ENCODE assay signal across 27 cellular contexts in genomic region chr4:123941306-123941705, GRCh38.
DNase-seq lines count a peak whose midpoint lies in the region; ATAC-seq and TF ChIP-seq lines count a peak whose summit lies in the region.
"Had no signal": no experiment of that assay in that cellular context is flagged by ENCODE, and none has a peak within 500 bp of the region (broad histone marks: within the 10 kb centered on the region; RNA-seq: fewer than 3 reads in every experiment).

No MANE protein-coding gene starts in this region.

- H4K20me1 ChIP-seq in SK-N-SH (ENCODE audit: insufficient read depth): no peaks in the 10 kb centered on the region

- H2AFZ ChIP-seq in SK-N-SH (ENCODE audit: low read depth): peak overlapping the region; percentile 7; the same call in 1 of the 2 replicates

- no peak overlapping the region for H3K4me2 ChIP-seq in SK-N-SH
- peak overlapping the region; percentile 22 for H3K4me2 ChIP-seq in skeletal muscle satellite cell (ENCODE audit: low read length)

- H3K27ac ChIP-seq in SK-N-SH (ENCODE audit: low read depth in 2 of 2, low read length in 1 of 2): no peak overlapping the region
- H3K27ac ChIP-seq in brain microvascular endothelial cell: peak overlapping the region; percentile 17
- H3K27ac ChIP-seq: 22Rv1, spleen, suprapubic skin had no signal

- H3K36me3 ChIP-seq in SK-N-SH (replicated peaks in 1 of 2; ENCODE audit: control insufficient read depth in 1 of 2, insufficient read depth in 2 of 2, low read length in 1 of 2): no peaks in the 10 kb centered on the region
- no peaks in the 10 kb centered on the region for H3K36me3 ChIP-seq in brain microvascular endothelial cell (replicated peaks)
- no peaks in the 10 kb centered on the region for H3K36me3 ChIP-seq in skeletal muscle satellite cell (ENCODE audit: insufficient read depth, low read length)
- H3K36me3 ChIP-seq: spleen, suprapubic skin had no signal

- CTCF ChIA-PET in SK-N-SH (lab: Yijun Ruan, JAX): interaction anchor here (0.6 kb wide), 1 partner anchor 1886 kb away, joined by 3 read pairs; no protein-coding TSS in a partner anchor

- H3K9me2 ChIP-seq in SK-N-SH: peaks cover 4% of the 10 kb centered on the region; the same call in 1 of the 2 replicates

- no peaks in the 10 kb centered on the region for H3K27me3 ChIP-seq in SK-N-SH (ENCODE audit: insufficient read depth)
- H3K27me3 ChIP-seq in brain microvascular endothelial cell (replicated peaks): no peaks in the 10 kb centered on the region
- H3K27me3 ChIP-seq in skeletal muscle satellite cell (ENCODE audit: control insufficient read depth, insufficient read depth, low read length): no peaks in the 10 kb centered on the region
- H3K27me3 ChIP-seq: spleen, suprapubic skin had no signal

- H3K4me3 ChIP-seq in SK-N-SH (ENCODE audit: low read depth in 2 of 2, low read length in 1 of 2) (no peak overlapping the region), brain microvascular endothelial cell (ENCODE audit: low read depth, low read length) (no peak overlapping the region), foreskin fibroblast (ENCODE audit: low read depth in 1 of 2, low read length in 2 of 2) (no peak overlapping the region), skeletal muscle satellite cell (ENCODE audit: low read length) (no peak overlapping the region)
- H3K4me3 ChIP-seq: spleen, suprapubic skin had no signal

- in situ Hi-C loops in brain microvascular endothelial cell (cut with HindIII; ENCODE audit: low pct_ligation_motif_present, low sequenced_read_pairs): no loop called here

- H3K9me3 ChIP-seq in SK-N-SH: no peaks in the 10 kb centered on the region
- no peaks in the 10 kb centered on the region for H3K9me3 ChIP-seq in skeletal muscle satellite cell (replicated peaks; ENCODE audit: low read length)
- H3K9me3 ChIP-seq: spleen, suprapubic skin had no signal

- H3K79me2 ChIP-seq in SK-N-SH (ENCODE audit: insufficient read depth): no peaks in the 10 kb centered on the region

- H3K4me1 ChIP-seq in SK-N-SH (ENCODE audit: control insufficient read depth in 1 of 2, insufficient read depth in 2 of 2, low read depth in 1 of 2, low read length in 1 of 2): peaks cover 6 to 11% of the 10 kb centered on the region in 2 experiments; a peak in 3 of 4 replicates
- H3K4me1 ChIP-seq in skeletal muscle satellite cell (ENCODE audit: control insufficient read depth, insufficient read depth, low read length): peaks cover 17% of the 10 kb centered on the region

- H3K9ac ChIP-seq in SK-N-SH: no peak overlapping the region
- H3K9ac ChIP-seq in skeletal muscle satellite cell (ENCODE audit: low read depth, low read length): peak overlapping the region; percentile 18

- TF ChIP-seq CTCF in SK-N-SH (IDR thresholded peaks at IDR 0.05) (no peak), brain microvascular endothelial cell (IDR thresholded peaks at IDR 0.05; ENCODE audit: low read depth, low read length, missing control alignments) (no peak), foreskin fibroblast (IDR thresholded peaks at IDR 0.05; ENCODE audit: low read depth, low read length) (no peak)

- DNase-seq in SK-N-SH (no peak), brain microvascular endothelial cell (peak; percentile 11), foreskin fibroblast (peak; percentile 61 to 73), NCI-H2171 (lab: John Stamatoyannopoulos, UW) (no peak)
- DNase-seq: activated CD4-positive, alpha-beta T cell treated with anti-CD3 and anti-CD28 coated beads, Interleukin-2, amount 50 U/mL, for 1 hour; activated naive CD4-positive, alpha-beta T cell treated with anti-CD3 and anti-CD28 coated beads, Interleukin-2, amount 50 U/mL, for 16 hours; anterior cingulate cortex; CD8-positive, alpha-beta memory T cell; DMS153; effector memory CD4-positive, alpha-beta T cell; GDM1; glutamatergic neuron; NCI-H1105; NCI-H2029; NCI-H345; NCI-H774; nucleus accumbens; RPMI8226; spleen; stimulated activated CD4-positive, alpha-beta T cell treated with anti-CD3 and anti-CD28 coated beads, Interleukin-4, amount 100 ng/mL, for 1 hour; T-helper 17 cell had no signal

- no peak for ATAC-seq in SK-N-SH treated with all-trans-retinoic acid at 6 μM for 48 hours
- ATAC-seq in GM21717 (IDR thresholded peaks at IDR 0.05; ENCODE audit: unreplicated experiment): no peak
- ATAC-seq in HG02642 (IDR thresholded peaks at IDR 0.05; ENCODE audit: poor library complexity, unreplicated experiment): no peak
- ATAC-seq: T-helper 17 cell had no signal

- no peak for TF ChIP-seq EP300 in SK-N-SH (IDR thresholded peaks at IDR 0.05; ENCODE audit: borderline replicate concordance in 1 of 2, low read depth in 1 of 2, low read length in 1 of 2)

- WGBS in SK-N-SH (ENCODE audit: low lambda C conversion rate): 57% methylated on average over 1 of the region's 1 CpG

- POLR2A ChIA-PET in SK-N-SH (lab: Yijun Ruan, JAX): no interaction called here

- no peak for TF ChIP-seq RAD21 in SK-N-SH (IDR thresholded peaks at IDR 0.05; ENCODE audit: low read length)

- peaks cover 7% of the 10 kb centered on the region for H3F3A ChIP-seq in SK-N-SH (replicated peaks; ENCODE audit: insufficient read depth)

TF ChIP-seq in SK-N-SH, 30 proteins besides CTCF, POLR2A, EP300 and RAD21:
- no peak for TF ChIP-seq ELF1 (IDR thresholded peaks at IDR 0.05)
- TF ChIP-seq TAF1 (IDR thresholded peaks at IDR 0.05; ENCODE audit: borderline replicate concordance, low read depth, low read length): no peak
- no peak for TF ChIP-seq MEF2A (IDR thresholded peaks at IDR 0.05; ENCODE audit: borderline replicate concordance, low read depth)
- TF ChIP-seq, protein P1, sequence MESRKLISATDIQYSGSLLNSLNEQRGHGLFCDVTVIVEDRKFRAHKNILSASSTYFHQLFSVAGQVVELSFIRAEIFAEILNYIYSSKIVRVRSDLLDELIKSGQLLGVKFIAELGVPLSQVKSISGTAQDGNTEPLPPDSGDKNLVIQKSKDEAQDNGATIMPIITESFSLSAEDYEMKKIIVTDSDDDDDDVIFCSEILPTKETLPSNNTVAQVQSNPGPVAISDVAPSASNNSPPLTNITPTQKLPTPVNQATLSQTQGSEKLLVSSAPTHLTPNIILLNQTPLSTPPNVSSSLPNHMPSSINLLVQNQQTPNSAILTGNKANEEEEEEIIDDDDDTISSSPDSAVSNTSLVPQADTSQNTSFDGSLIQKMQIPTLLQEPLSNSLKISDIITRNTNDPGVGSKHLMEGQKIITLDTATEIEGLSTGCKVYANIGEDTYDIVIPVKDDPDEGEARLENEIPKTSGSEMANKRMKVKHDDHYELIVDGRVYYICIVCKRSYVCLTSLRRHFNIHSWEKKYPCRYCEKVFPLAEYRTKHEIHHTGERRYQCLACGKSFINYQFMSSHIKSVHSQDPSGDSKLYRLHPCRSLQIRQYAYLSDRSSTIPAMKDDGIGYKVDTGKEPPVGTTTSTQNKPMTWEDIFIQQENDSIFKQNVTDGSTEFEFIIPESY (IDR thresholded peaks at IDR 0.05; ENCODE audit: borderline replicate concordance, low read depth): no peak
- no peak for TF ChIP-seq PBX3 (IDR thresholded peaks at IDR 0.05)
- TF ChIP-seq FOXM1 (IDR thresholded peaks at IDR 0.05; ENCODE audit: low read depth): no peak
TF ChIP-seq in SK-N-SH: peak in this region for 0.

TF ChIP-seq in SK-N-SH treated with all-trans-retinoic acid at 6 μM for 48 hours, 23 proteins besides CTCF, POLR2A, EP300 and RAD21:
- no peak for TF ChIP-seq ZFP30 (CRISPR knock-in tag; IDR thresholded peaks at IDR 0.05)
- TF ChIP-seq ESRRG (CRISPR knock-in tag; IDR thresholded peaks at IDR 0.05): no peak
- TF ChIP-seq RARB (CRISPR knock-in tag; IDR thresholded peaks at IDR 0.05): no peak
- TF ChIP-seq BACH2 (CRISPR knock-in tag; IDR thresholded peaks at IDR 0.05; ENCODE audit: borderline replicate concordance): no peak
- TF ChIP-seq, protein P2, sequence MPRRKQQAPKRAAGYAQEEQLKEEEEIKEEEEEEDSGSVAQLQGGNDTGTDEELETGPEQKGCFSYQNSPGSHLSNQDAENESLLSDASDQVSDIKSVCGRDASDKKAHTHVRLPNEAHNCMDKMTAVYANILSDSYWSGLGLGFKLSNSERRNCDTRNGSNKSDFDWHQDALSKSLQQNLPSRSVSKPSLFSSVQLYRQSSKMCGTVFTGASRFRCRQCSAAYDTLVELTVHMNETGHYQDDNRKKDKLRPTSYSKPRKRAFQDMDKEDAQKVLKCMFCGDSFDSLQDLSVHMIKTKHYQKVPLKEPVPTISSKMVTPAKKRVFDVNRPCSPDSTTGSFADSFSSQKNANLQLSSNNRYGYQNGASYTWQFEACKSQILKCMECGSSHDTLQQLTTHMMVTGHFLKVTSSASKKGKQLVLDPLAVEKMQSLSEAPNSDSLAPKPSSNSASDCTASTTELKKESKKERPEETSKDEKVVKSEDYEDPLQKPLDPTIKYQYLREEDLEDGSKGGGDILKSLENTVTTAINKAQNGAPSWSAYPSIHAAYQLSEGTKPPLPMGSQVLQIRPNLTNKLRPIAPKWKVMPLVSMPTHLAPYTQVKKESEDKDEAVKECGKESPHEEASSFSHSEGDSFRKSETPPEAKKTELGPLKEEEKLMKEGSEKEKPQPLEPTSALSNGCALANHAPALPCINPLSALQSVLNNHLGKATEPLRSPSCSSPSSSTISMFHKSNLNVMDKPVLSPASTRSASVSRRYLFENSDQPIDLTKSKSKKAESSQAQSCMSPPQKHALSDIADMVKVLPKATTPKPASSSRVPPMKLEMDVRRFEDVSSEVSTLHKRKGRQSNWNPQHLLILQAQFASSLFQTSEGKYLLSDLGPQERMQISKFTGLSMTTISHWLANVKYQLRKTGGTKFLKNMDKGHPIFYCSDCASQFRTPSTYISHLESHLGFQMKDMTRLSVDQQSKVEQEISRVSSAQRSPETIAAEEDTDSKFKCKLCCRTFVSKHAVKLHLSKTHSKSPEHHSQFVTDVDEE (CRISPR knock-in tag; IDR thresholded peaks at IDR 0.05): no peak
- no peak for TF ChIP-seq ZNF70 (CRISPR knock-in tag; IDR thresholded peaks at IDR 0.05)
- TF ChIP-seq CSDC2 (CRISPR knock-in tag; IDR thresholded peaks at IDR 0.05): no peak
- no peak for TF ChIP-seq ARNTL (CRISPR knock-in tag; IDR thresholded peaks at IDR 0.05; ENCODE audit: borderline replicate concordance, low read depth)
- TF ChIP-seq CREB5 (CRISPR knock-in tag; IDR thresholded peaks at IDR 0.05; ENCODE audit: low read depth): no peak
- no peak for TF ChIP-seq ZC3H10 (CRISPR knock-in tag; IDR thresholded peaks at IDR 0.05)

Comparison
In these comparisons a context has a peak if more than half of its experiments do, and no peak if none do; other contexts are left out.
1. DNase-seq: peak in brain microvascular endothelial cell (single experiment) and foreskin fibroblast (2 of 2); none in SK-N-SH (single experiment) and NCI-H2171 (single experiment).